In genomic region chr10:118594392-118595063, GRCh38 we compare ENCODE assay signal across 8 cellular contexts. TPM values are rescaled to one million over a fixed set of nuclear protein-coding genes. Genes with fewer than 3 reads are reported as not detected.
DNase-seq lines count a peak whose midpoint lies in the region; ATAC-seq and TF ChIP-seq lines count a peak whose summit lies in the region.

No MANE protein-coding gene starts in this region.

- no peaks in the 10 kb centered on the region for H3K9me3 ChIP-seq in SK-N-SH
- H3K9me3 ChIP-seq in liver (ENCODE audit: control insufficient read depth in 4 of 4, low read length in 3 of 4): peaks cover 0 to 23% (median 1%) of the 10 kb centered on the region in 4 donors
- no peaks in the 10 kb centered on the region for H3K9me3 ChIP-seq in testis
- no peaks in the 10 kb centered on the region for H3K9me3 ChIP-seq in MG63

- H3K4me1 ChIP-seq in SK-N-SH (ENCODE audit: control insufficient read depth in 1 of 2, insufficient read depth in 2 of 2, low read depth in 1 of 2, low read length in 1 of 2): peaks cover 0 to 19% of the 10 kb centered on the region in 2 experiments; a peak in 2 of 4 replicates
- H3K4me1 ChIP-seq in liver (ENCODE audit: control insufficient read depth in 4 of 4, insufficient read depth in 4 of 4, low read length in 3 of 4): peaks cover 0 to 6% (median 3%) of the 10 kb centered on the region in 4 donors
- H3K4me1 ChIP-seq in testis: no peaks in the 10 kb centered on the region

- no peak overlapping the region for H3K4me2 ChIP-seq in SK-N-SH

- TF ChIP-seq POLR2A in testis (IDR thresholded peaks at IDR 0.05): no peak

- H3K4me3 ChIP-seq in SK-N-SH (ENCODE audit: low read depth in 2 of 2, low read length in 1 of 2): no peak overlapping the region; a peak in 1 of 4 replicates
- H3K4me3 ChIP-seq in liver (ENCODE audit: low read depth in 1 of 3, low read length in 3 of 3): no peak overlapping the region
- H3K4me3 ChIP-seq in testis: peak overlapping the region in 1 of 2 donors; percentile 5
- H3K4me3 ChIP-seq in MG63: no peak overlapping the region

- H3K27ac ChIP-seq in SK-N-SH (ENCODE audit: low read depth in 2 of 2, low read length in 1 of 2): no peak overlapping the region
- no peak overlapping the region for H3K27ac ChIP-seq in liver (ENCODE audit: low read depth in 1 of 2, low read length in 2 of 2)
- no peak overlapping the region for H3K27ac ChIP-seq in testis

- no peak overlapping the region for H2AFZ ChIP-seq in SK-N-SH (ENCODE audit: low read depth)

- no peaks in the 10 kb centered on the region for H3K79me2 ChIP-seq in SK-N-SH (ENCODE audit: insufficient read depth)

- TF ChIP-seq RAD21 in SK-N-SH (IDR thresholded peaks at IDR 0.05; ENCODE audit: low read length) (no peak; the same call in 1 of the 2 replicates), liver (IDR thresholded peaks at IDR 0.05) (peak in 1 of 2 donors; percentile 41)

- no peaks in the 10 kb centered on the region for H3K9me2 ChIP-seq in SK-N-SH

- DNase-seq in CD1c-positive myeloid dendritic cell (ENCODE audit: extremely low spot score) (peak; percentile 41), SK-N-SH (peak; percentile 75), cerebellar cortex (ENCODE audit: low spot score) (peak; percentile 28), testis (peak; percentile 76), MG63 (no peak), GF-D8 (lab: John Stamatoyannopoulos, UW) (no peak)

- H4K20me1 ChIP-seq in SK-N-SH (ENCODE audit: insufficient read depth): no peaks in the 10 kb centered on the region

- POLR2A ChIA-PET in SK-N-SH (lab: Yijun Ruan, JAX): interaction anchor here (0.6 kb wide), 1 partner anchor 43 kb away, joined by 3 read pairs; no protein-coding TSS in a partner anchor

- WGBS in SK-N-SH (ENCODE audit: low lambda C conversion rate): 90% methylated on average over 48 of the region's 70 CpGs
- 20% methylated on average over 70 of the region's 70 CpGs for WGBS in liver
- 10% methylated on average over 45 of the region's 70 CpGs; no CpG with 5 or more reads in 1 of the 2 donors for WGBS in testis, 2 donors

- TF ChIP-seq EP300 in SK-N-SH (IDR thresholded peaks at IDR 0.05; ENCODE audit: borderline replicate concordance in 1 of 2, low read depth in 1 of 2, low read length in 1 of 2): no peak

- peaks cover 10% of the 10 kb centered on the region; the same call in 1 of the 2 replicates for H3K27me3 ChIP-seq in SK-N-SH (ENCODE audit: insufficient read depth)
- peaks cover 0 to 26% (median 5%) of the 10 kb centered on the region in 4 donors for H3K27me3 ChIP-seq in liver (ENCODE audit: control insufficient read depth in 4 of 4, insufficient read depth in 4 of 4, low read length in 3 of 4)
- H3K27me3 ChIP-seq in testis: no peaks in the 10 kb centered on the region
- H3K27me3 ChIP-seq in MG63: peaks cover 21% of the 10 kb centered on the region

- intact Hi-C loops in testis (cut with DNase I; ENCODE audit: low total_unique reads): no loop called here

- H3K36me3 ChIP-seq in SK-N-SH (replicated peaks in 1 of 2; ENCODE audit: control insufficient read depth in 1 of 2, insufficient read depth in 2 of 2, low read length in 1 of 2) (no peaks in the 10 kb centered on the region), liver (ENCODE audit: control insufficient read depth in 4 of 4, insufficient read depth in 3 of 4, low read depth in 1 of 4, low read length in 3 of 4) (no peaks in the 10 kb centered on the region), testis (ENCODE audit: low read depth, missing control alignments) (no peaks in the 10 kb centered on the region), MG63 (no peaks in the 10 kb centered on the region)

- CTCF ChIA-PET in SK-N-SH (lab: Yijun Ruan, JAX): interaction anchor here (0.6 to 5.5 kb wide), 21 partner anchors 9 to 175 kb away, joined by 3 to 51 read pairs (median 4); no protein-coding TSS in a partner anchor

- ATAC-seq in GM21390 (IDR thresholded peaks at IDR 0.05; ENCODE audit: unreplicated experiment): no peak

- H3K9ac ChIP-seq in SK-N-SH: no peak overlapping the region
- no peak overlapping the region for H3K9ac ChIP-seq in liver (ENCODE audit: low read depth in 1 of 2, low read length in 2 of 2)

- peak; percentile 23; the same call in 1 of the 2 replicates for TF ChIP-seq CTCF in SK-N-SH (IDR thresholded peaks at IDR 0.05)
- peak; percentile 28 for TF ChIP-seq CTCF in liver (IDR thresholded peaks at IDR 0.05; ENCODE audit: low read depth, low read length, missing input control)
- peak in 2 of 3 experiments; percentile 20 to 27 for TF ChIP-seq CTCF in testis (IDR thresholded peaks at IDR 0.05)

- H3F3A ChIP-seq in SK-N-SH (replicated peaks; ENCODE audit: insufficient read depth): no peaks in the 10 kb centered on the region

TF ChIP-seq in SK-N-SH, 30 proteins besides CTCF, POLR2A, EP300 and RAD21 (continues in another document):
- TF ChIP-seq JUND (IDR thresholded peaks at IDR 0.05): no peak
- TF ChIP-seq ZBTB33 (IDR thresholded peaks at IDR 0.05; ENCODE audit: borderline replicate concordance, low read depth): no peak
- no peak for TF ChIP-seq YY1 (IDR thresholded peaks at IDR 0.05; ENCODE audit: low read depth)
- TF ChIP-seq PBX3 (IDR thresholded peaks at IDR 0.05): no peak

TF ChIP-seq in liver, 16 proteins besides CTCF, POLR2A, EP300 and RAD21:
- TF ChIP-seq EGR1 (IDR thresholded peaks at IDR 0.05; ENCODE audit: low read depth in 2 of 2): no peak
- TF ChIP-seq REST (IDR thresholded peaks at IDR 0.05): peak; percentile 98

RNA-seq across cellular contexts. Expression of gene PRLHR, which starts 0.9 kb away (rescaled TPM):
- polyA plus RNA-seq in SK-N-SH (2012; rRNA removed): 0.03 TPM in 1 of 2 replicates, not detected in the other
- under 0.01 TPM in 2 replicates for polyA plus RNA-seq in SK-N-SH (2012; cell fraction: cytosol; rRNA removed)
- polyA plus RNA-seq in SK-N-SH (2012; cell fraction: nucleus; rRNA removed): not detected in 2 replicates
- under 1 TPM; under 0.01 to 0.08 TPM for total RNA-seq in liver
- not detected for polyA plus RNA-seq in liver
- total RNA-seq in testis: under 1 TPM; 0.12 to 0.79 TPM
- polyA plus RNA-seq in testis (ENCODE audit: insufficient read depth, low read depth, low replicate concordance): not detected
- not detected in 2 replicates for total RNA-seq in MG63 (2014; rRNA removed; shearing (Covaris generic); ENCODE audit: low replicate concordance)

Comparison
In these comparisons a context has a peak if more than half of its experiments do, and no peak if none do; other contexts are left out.
1. DNase-seq: peak in CD1c-positive myeloid dendritic cell (single experiment), SK-N-SH (single experiment), cerebellar cortex (single experiment) and testis (single experiment); none in MG63 (single experiment) and GF-D8 (single experiment).
2. Peak in every context shown above with its lines, with median percentiles within 50 percentile points of each other: CTCF ChIP-seq.